In the genomic region with DNA sequence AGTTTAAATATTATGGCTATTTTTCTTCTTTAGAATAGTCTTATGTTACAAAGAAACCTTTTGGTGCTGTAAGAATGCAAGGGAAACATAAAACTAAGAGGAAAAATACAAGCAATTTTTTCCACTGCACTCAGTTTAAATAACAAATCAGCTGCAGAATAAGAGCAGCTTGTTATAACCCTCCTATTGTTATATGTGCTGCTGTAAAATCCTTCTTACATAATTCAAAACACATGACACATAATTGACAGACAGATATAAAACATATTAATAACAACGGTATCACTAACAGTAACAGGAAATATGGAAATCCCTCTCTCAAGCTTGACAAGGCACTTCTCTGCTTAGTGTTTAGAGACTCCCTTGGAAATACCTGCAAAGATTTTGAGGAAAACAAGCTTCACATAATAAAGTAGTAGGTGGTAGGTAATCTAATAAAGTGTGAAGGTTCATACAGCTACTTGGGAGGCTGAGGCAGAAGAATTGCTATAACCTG, we compare ENCODE assay signal across 7 cellular contexts.
"Had no signal": no experiment of that assay in that cellular context is flagged by ENCODE, and none has a peak within 500 bp of the region (broad histone marks: within the 10 kb centered on the region; RNA-seq: fewer than 3 reads in every experiment).

No MANE protein-coding gene starts in this region.

- H3K4me3 ChIP-seq: GM23338 had no signal

- H2AFZ ChIP-seq: GM23338 had no signal

- DNase-seq: H9, HFFc6 had no signal

- H3K4me2 ChIP-seq: GM23338 had no signal

- H3K27ac ChIP-seq: HL-60 had no signal

- FAIRE-seq: H1, H54, HepG2 had no signal
